In genomic region chr19:49147923-49148682, GRCh38 we compare ENCODE assay signal across 10 cellular contexts. TPM values are rescaled to one million over a fixed set of nuclear protein-coding genes. Genes with fewer than 3 reads are reported as not detected.
DNase-seq lines count a peak whose midpoint lies in the region; ATAC-seq and TF ChIP-seq lines count a peak whose summit lies in the region.
"Had no signal": no experiment of that assay in that cellular context is flagged by ENCODE, and none has a peak within 500 bp of the region (broad histone marks: within the 10 kb centered on the region; RNA-seq: fewer than 3 reads in every experiment).

No MANE protein-coding gene starts in this region.

- H3K4me1 Mint-ChIP-seq in GM23338: peaks cover 34% of the 10 kb centered on the region
- H3K4me1 Mint-ChIP-seq in activated B cell treated with CpG ODN at 0.5 μM for 24 hours: peaks cover 39% of the 10 kb centered on the region

- POLR2A ChIA-PET in activated B cell treated with CpG ODN at 0.5 μM for 24 hours (lab: Charles Lee): interaction anchor here (1.1 to 1.7 kb wide), 2 partner anchors 15 to 274 kb away, joined by 3 read pairs; no protein-coding TSS in a partner anchor

- no peak overlapping the region for H3K9ac ChIP-seq in parathyroid adenoma

- H3K9me2 ChIP-seq in GM23338 (ENCODE audit: insufficient read depth): 0 out of 2 replicates have a peak, but pooled peaks cover 7% of the 10 kb centered on the region

- intact Hi-C loops in activated B cell treated with CpG ODN at 0.5 μM for 24 hours (cut with micrococcal nuclease) (loop anchor here (2.0 to 5.0 kb wide), 3 partner anchors 19 to 59 kb away; partner anchors contain the start of genes C19orf73 and PPFIA3), left ventricle myocardium superior (cut with micrococcal nuclease) (loop anchor here (10.0 kb wide), 1 partner anchor 53 kb away; no protein-coding TSS in a partner anchor)

- H3K79me2 ChIP-seq in GM23338 (replicated peaks; ENCODE audit: insufficient read depth) (no peaks in the 10 kb centered on the region), parathyroid adenoma (no peaks in the 10 kb centered on the region)

- no peak for TF ChIP-seq CTCF in GM23338 (conservative IDR thresholded peaks at IDR 0.05; ENCODE audit: low read depth in 2 of 2)
- TF ChIP-seq CTCF in activated B cell treated with CpG ODN at 0.5 μM for 24 hours (IDR thresholded peaks at IDR 0.05): no peak
- TF ChIP-seq CTCF in parathyroid adenoma (IDR thresholded peaks at IDR 0.05): no peak

- H3K36me3 Mint-ChIP-seq in GM23338 (ENCODE audit: low read depth): no peaks in the 10 kb centered on the region; the same call in 1 of the 3 replicates
- H3K36me3 Mint-ChIP-seq in activated B cell treated with CpG ODN at 0.5 μM for 24 hours (ENCODE audit: low read depth): no peaks in the 10 kb centered on the region

- H2AFZ ChIP-seq in GM23338 (peak overlapping the region; percentile 20; the same call in 1 of the 2 replicates), parathyroid adenoma (peak overlapping the region; percentile 72)

- no peak for DNase-seq in GM23338 (ENCODE audit: low spot score)
- DNase-seq in activated B cell treated with CpG ODN at 0.5 μM for 24 hours: no peak
- DNase-seq in left ventricle myocardium superior: peak; percentile 36
- no peak for DNase-seq in GM19240 (ENCODE audit: insufficient read length, low spot score)
- DNase-seq in HuH-7.5 (ENCODE audit: low spot score): no peak
- DNase-seq in NCI-H524 treated with DMSO at 0.1 percent for 48 hours (lab: John Stamatoyannopoulos, UW): no peak
- DNase-seq: head of caudate nucleus, NCI-H1694 treated with DMSO at 0.1 percent for 48 hours had no signal

- CTCF ChIA-PET in activated B cell treated with CpG ODN at 0.5 μM for 24 hours (lab: Charles Lee): interaction anchor here (1.6 to 1.7 kb wide), 2 partner anchors 34 to 50 kb away, joined by 7 to 9 read pairs; partner anchors contain the start of gene LIN7B

- H3K36me3 ChIP-seq in GM23338 (ENCODE audit: insufficient read depth) (no peaks in the 10 kb centered on the region), parathyroid adenoma (ENCODE audit: control insufficient read depth, insufficient read depth, low read length) (no peaks in the 10 kb centered on the region)

- H3K4me3 ChIP-seq in GM23338 (peak overlapping the region; percentile 96), parathyroid adenoma (ENCODE audit: low read depth, low read length) (peak overlapping the region; percentile 79)

- H3K27me3 Mint-ChIP-seq in GM23338 (ENCODE audit: insufficient read depth, low read depth, poor library complexity): peaks cover 19% of the 10 kb centered on the region
- H3K27me3 Mint-ChIP-seq in activated B cell treated with CpG ODN at 0.5 μM for 24 hours: peaks cover 44% of the 10 kb centered on the region

- H3K9me3 Mint-ChIP-seq in GM23338 (peaks cover 3% of the 10 kb centered on the region; the same call in 1 of the 3 replicates), activated B cell treated with CpG ODN at 0.5 μM for 24 hours (peaks cover 2% of the 10 kb centered on the region)

- peaks cover 22% of the 10 kb centered on the region for H3F3A ChIP-seq in GM23338 (replicated peaks; ENCODE audit: low read depth)

- H3K27me3 ChIP-seq in GM23338 (ENCODE audit: insufficient read depth) (no peaks in the 10 kb centered on the region), parathyroid adenoma (ENCODE audit: control insufficient read depth, insufficient read depth, low read length) (no peaks in the 10 kb centered on the region)

- H3K4me1 ChIP-seq in GM23338 (ENCODE audit: insufficient read depth) (peaks cover 19% of the 10 kb centered on the region), parathyroid adenoma (peaks cover 6% of the 10 kb centered on the region)

- peak overlapping the region; percentile 95 for H3K27ac Mint-ChIP-seq in GM23338
- H3K27ac Mint-ChIP-seq in activated B cell treated with CpG ODN at 0.5 μM for 24 hours: no peak overlapping the region

- H3K4me3 Mint-ChIP-seq in GM23338 (peak overlapping the region; percentile 96), activated B cell treated with CpG ODN at 0.5 μM for 24 hours (peak overlapping the region; percentile 42)

- H3K9me3 ChIP-seq in parathyroid adenoma (ENCODE audit: control insufficient read depth, low read length): no peaks in the 10 kb centered on the region

- H3K27ac ChIP-seq in GM23338 (ENCODE audit: low read depth): peak overlapping the region; percentile 74
- peak overlapping the region; percentile 86 for H3K27ac ChIP-seq in parathyroid adenoma

- H3K4me2 ChIP-seq in GM23338 (peak overlapping the region; percentile 88), parathyroid adenoma (ENCODE audit: low read length) (peak overlapping the region; percentile 78)

- H4K20me1 ChIP-seq in GM23338 (replicated peaks; ENCODE audit: insufficient read depth): no peaks in the 10 kb centered on the region

- ATAC-seq in GM23338 (no peak), activated B cell treated with CpG ODN at 0.5 μM for 24 hours (ENCODE audit: low read depth) (no peak), left ventricle myocardium superior (no peak), GM19351 (IDR thresholded peaks at IDR 0.05; ENCODE audit: unreplicated experiment) (no peak)

TF ChIP-seq in GM23338, 12 proteins besides CTCF, POLR2A, EP300 and RAD21:
- TF ChIP-seq STAT1 (IDR thresholded peaks at IDR 0.05; ENCODE audit: unreplicated experiment) (no peak), ZNF331 (CRISPR knock-in tag; IDR thresholded peaks at IDR 0.05; ENCODE audit: low read depth) (no peak)

RNA-seq across cellular contexts. Expression of gene HRC, which starts 7.1 kb away (rescaled TPM):
- total RNA-seq in GM23338 (2014; rRNA removed; shearing (Covaris generic)): 1.4 and 1.9 TPM in 2 replicates
- polyA plus RNA-seq in GM23338 (2016; fragmentation: Nextera tagmentation; extraction: Ambion mirVana): 2.0 and 2.5 TPM in 2 replicates
- total RNA-seq in activated B cell treated with CpG ODN at 0.5 μM for 24 hours (not detected in 2 replicates), left ventricle myocardium superior (868 TPM)

RNA-seq across cellular contexts. Expression of gene TRPM4, which starts 9.5 kb away (rescaled TPM):
- 11.6 and 16.5 TPM in 2 replicates for total RNA-seq in GM23338 (2014; rRNA removed; shearing (Covaris generic))
- polyA plus RNA-seq in GM23338 (2016; fragmentation: Nextera tagmentation; extraction: Ambion mirVana): 25.7 and 30.4 TPM in 2 replicates
- total RNA-seq in activated B cell treated with CpG ODN at 0.5 μM for 24 hours (not detected in 2 replicates), left ventricle myocardium superior (26.6 TPM)

RNA-seq across cellular contexts. Expression of gene PPFIA3, which starts 28.8 kb away (rescaled TPM):
- 22.6 and 29.7 TPM in 2 replicates for total RNA-seq in GM23338 (2014; rRNA removed; shearing (Covaris generic))
- polyA plus RNA-seq in GM23338 (2016; fragmentation: Nextera tagmentation; extraction: Ambion mirVana): 21.3 and 25.4 TPM in 2 replicates
- 1.2 and 3.6 TPM in 2 replicates for total RNA-seq in activated B cell treated with CpG ODN at 0.5 μM for 24 hours
- 4.0 TPM for total RNA-seq in left ventricle myocardium superior

RNA-seq across cellular contexts. Expression of gene C19orf73, which starts 29.2 kb away (rescaled TPM):
- total RNA-seq in GM23338 (2014; rRNA removed; shearing (Covaris generic)): 2.6 and 8.1 TPM in 2 replicates
- 8.0 and 9.1 TPM in 2 replicates for polyA plus RNA-seq in GM23338 (2016; fragmentation: Nextera tagmentation; extraction: Ambion mirVana)
- total RNA-seq in activated B cell treated with CpG ODN at 0.5 μM for 24 hours (0.98 and 1.0 TPM in 2 replicates), left ventricle myocardium superior (1.2 TPM)

RNA-seq across cellular contexts. Expression of gene LIN7B, which starts 33.9 kb away (rescaled TPM):
- total RNA-seq in GM23338 (2014; rRNA removed; shearing (Covaris generic)): 1.2 and 7.8 TPM in 2 replicates
- 8.6 and 10.5 TPM in 2 replicates for polyA plus RNA-seq in GM23338 (2016; fragmentation: Nextera tagmentation; extraction: Ambion mirVana)
- total RNA-seq in activated B cell treated with CpG ODN at 0.5 μM for 24 hours (3.6 and 4.4 TPM in 2 replicates), left ventricle myocardium superior (19.8 TPM)

Comparison
In these comparisons a context has a peak if more than half of its experiments do, and no peak if none do; other contexts are left out.
1. RNA of gene HRC, which starts 7.1 kb away (total RNA-seq): 868 TPM in left ventricle myocardium superior (single experiment); 1.4 to 1.9 TPM in GM23338 and not detected in activated B cell treated with CpG ODN at 0.5 μM for 24 hours; every median in the first group is over 100 times any median in the second.
2. RNA of gene TRPM4, which starts 9.5 kb away (total RNA-seq): 26.6 TPM in left ventricle myocardium superior (single experiment) and 11.6 to 16.5 TPM in GM23338; not detected in activated B cell treated with CpG ODN at 0.5 μM for 24 hours; every median in the first group is over 10 times any median in the second.